40 cellular contexts compared by ENCODE assay signal in the genomic region with DNA sequence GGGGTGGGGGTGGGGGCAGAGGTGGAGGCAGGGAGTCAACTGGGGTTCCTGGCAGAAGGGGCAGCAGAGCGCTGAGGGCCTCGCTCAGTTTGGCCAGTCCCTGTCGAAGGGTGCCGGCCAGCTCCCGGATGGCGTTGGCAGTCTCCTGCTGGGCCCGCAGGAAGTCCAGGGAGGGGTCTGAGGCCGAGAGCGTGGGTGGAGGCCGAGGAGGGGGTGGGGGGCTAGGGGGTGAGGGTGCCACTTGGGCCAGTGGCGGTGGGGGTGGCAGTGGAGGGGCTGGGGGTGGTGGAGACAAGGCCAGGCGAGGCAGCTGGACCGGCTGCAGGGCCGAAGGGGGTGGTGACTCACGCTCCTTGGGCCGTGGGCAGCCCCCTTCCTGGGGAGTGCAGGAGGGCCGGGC. TPM values are rescaled to one million over a fixed set of nuclear protein-coding genes. Genes with fewer than 3 reads are reported as not detected.
"Had no signal": no experiment of that assay in that cellular context is flagged by ENCODE, and none has a peak within 500 bp of the region (broad histone marks: within the 10 kb centered on the region; RNA-seq: fewer than 3 reads in every experiment).

No MANE protein-coding gene starts in this region.

- H3K4me3 ChIP-seq: adrenal gland, ascending aorta, body of pancreas, breast epithelium, cardiac muscle cell had no signal

- H3K9me3 ChIP-seq: adrenal gland, ascending aorta, body of pancreas, breast epithelium had no signal

- H3K4me1 ChIP-seq: breast epithelium had no signal

- H3K27me3 ChIP-seq: adrenal gland, ascending aorta, body of pancreas, brain microvascular endothelial cell, breast epithelium, cardiac muscle cell had no signal

- DNase-seq: activated effector memory CD4-positive, alpha-beta T cell treated with anti-CD3 and anti-CD28 coated beads, Interleukin-2, amount 50 U/mL, for 16 hours; activated effector memory CD4-positive, alpha-beta T cell treated with Interleukin-2 at 50 U/mL for 16 hours; activated gamma-delta T cell; activated gamma-delta T cell treated with Interleukin-2 at 50 U/mL for 16 hours; activated naive CD4-positive, alpha-beta T cell; activated naive CD4-positive, alpha-beta T cell treated with anti-CD3 and anti-CD28 coated beads for 36 hours; activated naive CD4-positive, alpha-beta T cell treated with anti-CD3 and anti-CD28 coated beads, Interleukin-2, amount 10 ng/mL, durations not matched to agents 7 days and 5 days; activated naive CD4-positive, alpha-beta T cell treated with anti-CD3 and anti-CD28 coated beads, Interleukin-2, amount 50 U/mL, for 16 hours; activated naive CD4-positive, alpha-beta T cell treated with Interleukin-2 at 50 U/mL for 16 hours; activated naive CD8-positive, alpha-beta T cell treated with anti-CD3 and anti-CD28 coated beads for 36 hours; activated naive CD8-positive, alpha-beta T cell treated with anti-CD3 and anti-CD28 coated beads, Interleukin-2, amount 10 ng/mL, durations not matched to agents 7 days and 5 days; activated naive CD8-positive, alpha-beta T cell treated with anti-CD3 and anti-CD28 coated beads, Interleukin-2, amount 50 U/mL, for 24 hours; activated T-cell treated with anti-CD3 and anti-CD28 coated beads, Interleukin-2, amount 50 U/mL, for 1 hour; activated T-cell treated with anti-CD3 and anti-CD28 coated beads, Interleukin-2, amount 50 U/mL, for 24 hours; activated T-cell treated with anti-CD3 and anti-CD28 coated beads, Interleukin-2, amount 50 U/mL, for 4 hours; activated T-cell treated with anti-CD3 and anti-CD28 coated beads, Interleukin-2, amount 50 U/mL, for 48 hours; activated T-cell treated with anti-CD3 and anti-CD28 coated beads, Interleukin-2, amount 50 U/mL, for 72 hours; adrenal gland; amniotic stem cell; amygdala; anterior cingulate cortex; aorta; body of pancreas; brain microvascular endothelial cell; caudate nucleus; central memory CD4-positive, alpha-beta T cell; cerebellar nuclear complex had no signal

- H3K27ac ChIP-seq: adrenal gland, ascending aorta, body of pancreas, brain microvascular endothelial cell, breast epithelium, cardiac muscle cell had no signal

- H3K36me3 ChIP-seq: brain microvascular endothelial cell, breast epithelium had no signal

RNA-seq across cellular contexts. Expression of a gene that starts 23.7 kb away (rescaled TPM):
- total RNA-seq: activated naive CD4-positive, alpha-beta T cell treated with anti-CD3 and anti-CD28 coated beads for 36 hours; activated naive CD4-positive, alpha-beta T cell treated with anti-CD3 and anti-CD28 coated beads, Interleukin-2, amount 50 U/mL, for 72 hours; activated naive CD8-positive, alpha-beta T cell treated with anti-CD3 and anti-CD28 coated beads for 36 hours; activated naive CD8-positive, alpha-beta T cell treated with anti-CD3 and anti-CD28 coated beads, Interleukin-2, amount 10 ng/mL, durations not matched to agents 7 days and 5 days; activated T-cell treated with anti-CD3 and anti-CD28 coated beads, Interleukin-2, amount 50 U/mL, for 4 hours; activated T-cell treated with anti-CD3 and anti-CD28 coated beads, Interleukin-2, amount 50 U/mL, for 72 hours; activated T-helper 1 cell treated with anti-CD3 and anti-CD28 coated beads, Interleukin-12 subunit alpha, Interleukin-12 subunit beta, Interleukin-2, Interleukin-4 antibody, amounts not matched to agents 30 ng/mL and 10 ng/mL and 1 ng/mL, durations not matched to agents 14 hours and 24 hours and 36 hours; activated T-helper 17 cell treated with anti-CD3 and anti-CD28 coated beads, Interleukin-2, amount 50 U/mL, for 72 hours; activated T-helper 2 cell treated with anti-CD3 and anti-CD28 coated beads, Interferon-gamma antibody, Interleukin-2, Interleukin-4, amounts not matched to agents 10 μg/mL and 5 μg/mL and 100 μg/mL, durations not matched to agents 14 hours and 24 hours and 36 hours; adrenal gland; aorta; ascending aorta; astrocyte; body of pancreas; breast epithelium; bronchial epithelial cell; cardiac muscle cell; cardiac septum; cerebellum; chondrocyte had no signal
- polyA plus RNA-seq: adipose tissue, adrenal gland, aorta, cardiac muscle cell had no signal

RNA-seq across cellular contexts. Expression of a gene that starts 26.8 kb away (rescaled TPM):
- total RNA-seq: activated naive CD8-positive, alpha-beta T cell treated with anti-CD3 and anti-CD28 coated beads, Interleukin-2, amount 10 ng/mL, durations not matched to agents 7 days and 5 days; adrenal gland; ascending aorta; bronchial epithelial cell; cardiac septum; cerebellum; chondrocyte had no signal
